Comparison of ENCODE assay signal across 2 cellular contexts in the genomic region with DNA sequence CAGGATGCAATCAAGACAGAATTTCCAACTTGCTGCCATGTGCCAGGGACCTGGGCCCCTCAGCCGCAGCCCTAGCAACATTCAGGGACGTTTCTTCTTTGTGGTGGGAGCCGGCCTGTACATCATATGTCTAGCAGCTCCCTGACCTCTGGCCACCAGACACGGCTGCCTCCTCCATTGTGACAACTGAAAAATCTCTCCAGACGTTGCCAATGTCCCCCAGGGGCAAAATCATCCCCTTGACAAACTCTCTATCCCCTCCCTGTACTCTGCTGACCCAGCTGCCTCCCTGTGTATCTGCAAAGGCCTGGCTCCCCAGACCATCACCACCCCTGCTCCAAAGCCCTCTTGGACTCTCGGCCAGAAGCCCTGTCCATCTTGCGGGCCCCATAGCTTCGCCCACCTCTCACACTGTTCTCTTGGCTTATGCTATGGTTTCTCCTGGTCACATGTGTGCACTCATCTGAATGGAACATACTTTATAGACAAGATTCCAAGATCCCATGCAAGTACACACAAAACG.
TF ChIP-seq lines count a peak whose summit lies in the region.

No MANE protein-coding gene starts in this region.

TF ChIP-seq in SK-N-SH, 30 proteins besides CTCF, POLR2A, EP300 and RAD21:
- TF ChIP-seq ELF1 (IDR thresholded peaks at IDR 0.05), result no peak
- no peak for TF ChIP-seq MAX (IDR thresholded peaks at IDR 0.05; ENCODE audit: low read depth)
- no peak for TF ChIP-seq CHD2 (IDR thresholded peaks at IDR 0.05; ENCODE audit: low read length, partially characterized antibody)
- TF ChIP-seq TCF12 (IDR thresholded peaks at IDR 0.05), result no peak
- no peak for TF ChIP-seq TEAD4 (IDR thresholded peaks at IDR 0.05; ENCODE audit: borderline replicate concordance, insufficient read depth)
- TF ChIP-seq NRF1 (IDR thresholded peaks at IDR 0.05; ENCODE audit: low read depth, low read length), result no peak
- TF ChIP-seq FOXJ3 (CRISPR knock-in tag; IDR thresholded peaks at IDR 0.05), result no peak
- TF ChIP-seq EZH2phosphoT487 (IDR thresholded peaks at IDR 0.05; ENCODE audit: borderline replicate concordance, low read depth), result no peak
- no peak for TF ChIP-seq TAF1 (IDR thresholded peaks at IDR 0.05; ENCODE audit: borderline replicate concordance, low read depth, low read length)
- no peak for TF ChIP-seq FOSL2 (IDR thresholded peaks at IDR 0.05; ENCODE audit: borderline replicate concordance, low read depth)
- TF ChIP-seq YY1 (IDR thresholded peaks at IDR 0.05; ENCODE audit: low read depth), result no peak
TF ChIP-seq in SK-N-SH: peak in this region for 0.

TF ChIP-seq in SK-N-SH treated with all-trans-retinoic acid at 6 μM for 48 hours, 23 proteins besides CTCF, POLR2A, EP300 and RAD21:
- TF ChIP-seq CSDC2 (CRISPR knock-in tag; IDR thresholded peaks at IDR 0.05), result no peak
- TF ChIP-seq TCF4 (CRISPR knock-in tag; IDR thresholded peaks at IDR 0.05; ENCODE audit: borderline replicate concordance), result no peak
- TF ChIP-seq OSR1 (CRISPR knock-in tag; IDR thresholded peaks at IDR 0.05), result no peak
- TF ChIP-seq RARB (CRISPR knock-in tag; IDR thresholded peaks at IDR 0.05), result no peak
- TF ChIP-seq CSRNP3 (CRISPR knock-in tag; IDR thresholded peaks at IDR 0.05), result no peak
- TF ChIP-seq ZFP3 (CRISPR knock-in tag; IDR thresholded peaks at IDR 0.05), result no peak
- no peak for TF ChIP-seq TOX (CRISPR knock-in tag; IDR thresholded peaks at IDR 0.05; ENCODE audit: borderline replicate concordance)
- no peak for TF ChIP-seq ZNF8 (CRISPR knock-in tag; IDR thresholded peaks at IDR 0.05)
- no peak for TF ChIP-seq ZC3H10 (CRISPR knock-in tag; IDR thresholded peaks at IDR 0.05)
- TF ChIP-seq BACH2 (CRISPR knock-in tag; IDR thresholded peaks at IDR 0.05; ENCODE audit: borderline replicate concordance), result no peak
- TF ChIP-seq PPARA (CRISPR knock-in tag; IDR thresholded peaks at IDR 0.05; ENCODE audit: borderline replicate concordance), result no peak
- TF ChIP-seq, protein P1, sequence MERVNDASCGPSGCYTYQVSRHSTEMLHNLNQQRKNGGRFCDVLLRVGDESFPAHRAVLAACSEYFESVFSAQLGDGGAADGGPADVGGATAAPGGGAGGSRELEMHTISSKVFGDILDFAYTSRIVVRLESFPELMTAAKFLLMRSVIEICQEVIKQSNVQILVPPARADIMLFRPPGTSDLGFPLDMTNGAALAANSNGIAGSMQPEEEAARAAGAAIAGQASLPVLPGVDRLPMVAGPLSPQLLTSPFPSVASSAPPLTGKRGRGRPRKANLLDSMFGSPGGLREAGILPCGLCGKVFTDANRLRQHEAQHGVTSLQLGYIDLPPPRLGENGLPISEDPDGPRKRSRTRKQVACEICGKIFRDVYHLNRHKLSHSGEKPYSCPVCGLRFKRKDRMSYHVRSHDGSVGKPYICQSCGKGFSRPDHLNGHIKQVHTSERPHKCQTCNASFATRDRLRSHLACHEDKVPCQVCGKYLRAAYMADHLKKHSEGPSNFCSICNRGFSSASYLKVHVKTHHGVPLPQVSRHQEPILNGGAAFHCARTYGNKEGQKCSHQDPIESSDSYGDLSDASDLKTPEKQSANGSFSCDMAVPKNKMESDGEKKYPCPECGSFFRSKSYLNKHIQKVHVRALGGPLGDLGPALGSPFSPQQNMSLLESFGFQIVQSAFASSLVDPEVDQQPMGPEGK (CRISPR knock-in tag; IDR thresholded peaks at IDR 0.05; ENCODE audit: borderline replicate concordance), result no peak
- no peak for TF ChIP-seq ARNTL (CRISPR knock-in tag; IDR thresholded peaks at IDR 0.05; ENCODE audit: borderline replicate concordance, low read depth)
